Comparison of ENCODE assay signal across 1 cellular context in genomic region chr4:93780080-93780479, GRCh38.
TF ChIP-seq lines count a peak whose summit lies in the region.

No MANE protein-coding gene starts in this region.

TF ChIP-seq in GM23338, 12 proteins besides CTCF, POLR2A, EP300 and RAD21 (continued from another document):
- no peak for TF ChIP-seq ZNF462 (CRISPR knock-in tag; IDR thresholded peaks at IDR 0.05)
- no peak for TF ChIP-seq ZNF114 (CRISPR knock-in tag; IDR thresholded peaks at IDR 0.05)
- TF ChIP-seq STAT1 (IDR thresholded peaks at IDR 0.05; ENCODE audit: unreplicated experiment), result no peak
- TF ChIP-seq ZNF331 (CRISPR knock-in tag; IDR thresholded peaks at IDR 0.05; ENCODE audit: low read depth), result no peak
- no peak for TF ChIP-seq EZH2 (IDR thresholded peaks at IDR 0.05; ENCODE audit: low read depth, unreplicated experiment)
- no peak for TF ChIP-seq NANOG (IDR thresholded peaks at IDR 0.05; ENCODE audit: borderline replicate concordance)
- no peak for TF ChIP-seq POLR2AphosphoS5 (IDR thresholded peaks at IDR 0.05; ENCODE audit: low read depth)
- no peak for TF ChIP-seq CREB1 (CRISPR knock-in tag; IDR thresholded peaks at IDR 0.05; ENCODE audit: low read depth)
